In genomic region chrX:68432648-68433047, GRCh38 we compare ENCODE assay signal across 8 cellular contexts. TPM values are rescaled to one million over a fixed set of nuclear protein-coding genes. Genes with fewer than 3 reads are reported as not detected.
A peak's percentile ranks its signal among the peaks of the same experiment; 100 is the strongest.
DNase-seq lines count a peak whose midpoint lies in the region; ATAC-seq and TF ChIP-seq lines count a peak whose summit lies in the region.

No MANE protein-coding gene starts in this region.

- no peaks in the 10 kb centered on the region for H3K9me2 ChIP-seq in SK-N-SH

- peaks cover 39% of the 10 kb centered on the region for H3K27me3 Mint-ChIP-seq in CD8-positive, alpha-beta T cell (ENCODE audit: low read depth)

- no peak for ATAC-seq in CD8-positive, alpha-beta T cell
- ATAC-seq in GM19351 (IDR thresholded peaks at IDR 0.05; ENCODE audit: unreplicated experiment) (no peak), GM21526 (IDR thresholded peaks at IDR 0.05; ENCODE audit: low FRiP score, unreplicated experiment) (no peak), HG03342 (IDR thresholded peaks at IDR 0.05; ENCODE audit: unreplicated experiment) (no peak)

- no peak overlapping the region for H3K14ac ChIP-seq in neuronal stem cell (ENCODE audit: low read length)

- no peaks in the 10 kb centered on the region for H3K36me3 Mint-ChIP-seq in CD8-positive, alpha-beta T cell

- no peak overlapping the region for H3K4ac ChIP-seq in neuronal stem cell (ENCODE audit: low read length)

- H3K4me3 Mint-ChIP-seq in CD8-positive, alpha-beta T cell = peak overlapping the region; percentile 61

- WGBS in SK-N-SH (ENCODE audit: low lambda C conversion rate) = 38% methylated on average over 12 of the region's 12 CpGs
- WGBS in neuronal stem cell (ENCODE audit: extremely low coverage in 2 of 2, insufficient read length in 2 of 2, insufficient replicate concordance in 1 of 2), 2 donors = no CpG with 5 or more reads among the region's 12 CpGs

- no peaks in the 10 kb centered on the region for H3K4me1 ChIP-seq in CD8-positive, alpha-beta T cell (ENCODE audit: insufficient read depth, low read length)
- H3K4me1 ChIP-seq in SK-N-SH (ENCODE audit: control insufficient read depth in 1 of 2, insufficient read depth in 2 of 2, low read depth in 1 of 2, low read length in 1 of 2) (peaks cover 0 to 3% of the 10 kb centered on the region in 2 experiments; a peak in 1 of 4 replicates), neuronal stem cell (ENCODE audit: control insufficient read depth in 2 of 2, insufficient read depth in 1 of 2, low read depth in 1 of 2, low read length in 2 of 2) (peaks cover 0 to 3% of the 10 kb centered on the region in 2 donors)

- no peak overlapping the region for H4K8ac ChIP-seq in neuronal stem cell (ENCODE audit: low read depth, low read length)

- H2BK5ac ChIP-seq in neuronal stem cell (ENCODE audit: low read length) = no peak overlapping the region

- H2AK5ac ChIP-seq in neuronal stem cell (ENCODE audit: low read depth, low read length) = no peak overlapping the region

- TF ChIP-seq CTCF in CD8-positive, alpha-beta T cell (IDR thresholded peaks at IDR 0.05) = no peak
- no peak for TF ChIP-seq CTCF in SK-N-SH (IDR thresholded peaks at IDR 0.05)
- TF ChIP-seq CTCF in fibroblast of mammary gland (conservative IDR thresholded peaks at IDR 0.05; ENCODE audit: control insufficient read depth, insufficient read depth, low read depth, low read length) = no peak

- no peak overlapping the region for H3K23ac ChIP-seq in neuronal stem cell (ENCODE audit: low read depth, low read length, poor library complexity)

- no peaks in the 10 kb centered on the region for H3K9me3 Mint-ChIP-seq in CD8-positive, alpha-beta T cell

- DNase-seq in CD8-positive, alpha-beta T cell = no peak
- DNase-seq in SK-N-SH (peak; percentile 23), fibroblast of mammary gland (ENCODE audit: low read depth) (peak; percentile 30), neuronal stem cell (ENCODE audit: low spot score) (no peak)
- no peak for DNase-seq in stimulated activated CD4-positive, alpha-beta T cell treated with anti-CD3 and anti-CD28 coated beads, Interleukin-4, amount 100 ng/mL, for 4 hours

- no peaks in the 10 kb centered on the region for H3K36me3 ChIP-seq in CD8-positive, alpha-beta T cell (ENCODE audit: insufficient read depth, low read length)
- no peaks in the 10 kb centered on the region for H3K36me3 ChIP-seq in SK-N-SH (replicated peaks in 1 of 2; ENCODE audit: control insufficient read depth in 1 of 2, insufficient read depth in 2 of 2, low read length in 1 of 2)
- H3K36me3 ChIP-seq in neuronal stem cell (replicated peaks in 1 of 2; ENCODE audit: control insufficient read depth in 2 of 2, insufficient read depth in 2 of 2, low read length in 2 of 2) = no peaks in the 10 kb centered on the region

- no peaks in the 10 kb centered on the region for H3F3A ChIP-seq in SK-N-SH (replicated peaks; ENCODE audit: insufficient read depth)

- H2BK15ac ChIP-seq in neuronal stem cell (ENCODE audit: low read length) = no peak overlapping the region

- no peak for TF ChIP-seq EP300 in SK-N-SH (IDR thresholded peaks at IDR 0.05; ENCODE audit: borderline replicate concordance in 1 of 2, low read depth in 1 of 2, low read length in 1 of 2)

- H3K27ac ChIP-seq in CD8-positive, alpha-beta T cell (ENCODE audit: low read depth, low read length) = no peak overlapping the region
- peak overlapping the region; percentile 29 to 73; a peak in 2 of 4 replicates for H3K27ac ChIP-seq in SK-N-SH (ENCODE audit: low read depth in 2 of 2, low read length in 1 of 2)
- no peak overlapping the region for H3K27ac ChIP-seq in neuronal stem cell (replicated peaks; ENCODE audit: low read length)

- H3K9ac ChIP-seq in SK-N-SH = peak overlapping the region; percentile 69; the same call in 1 of the 2 replicates
- H3K9ac ChIP-seq in neuronal stem cell (ENCODE audit: low read depth, low read length, poor library complexity) = no peak overlapping the region

- no peaks in the 10 kb centered on the region for H3K79me1 ChIP-seq in neuronal stem cell (ENCODE audit: low read depth, low read length)

- no peak overlapping the region for H2BK120ac ChIP-seq in neuronal stem cell (ENCODE audit: low read depth, low read length)

- H2AFZ ChIP-seq in SK-N-SH (ENCODE audit: low read depth) (peak overlapping the region; percentile 72; the same call in 1 of the 2 replicates), neuronal stem cell (ENCODE audit: low read length) (peak overlapping the region; percentile 94)

- H2BK12ac ChIP-seq in neuronal stem cell (ENCODE audit: low read length) = no peak overlapping the region

- no peak for TF ChIP-seq RAD21 in SK-N-SH (IDR thresholded peaks at IDR 0.05; ENCODE audit: low read length)

- H3K79me2 ChIP-seq in SK-N-SH (ENCODE audit: insufficient read depth) = no peaks in the 10 kb centered on the region

- H3K4me3 ChIP-seq in CD8-positive, alpha-beta T cell (ENCODE audit: low read depth, low read length) = peak overlapping the region; percentile 15
- H3K4me3 ChIP-seq in SK-N-SH (ENCODE audit: low read depth in 2 of 2, low read length in 1 of 2) = peak overlapping the region; percentile 55 to 68
- H3K4me3 ChIP-seq in fibroblast of mammary gland (ENCODE audit: control insufficient read depth, low read depth, low read length) = peak overlapping the region; percentile 64
- H3K4me3 ChIP-seq in neuronal stem cell (ENCODE audit: low read length in 2 of 2) = peak overlapping the region; percentile 63 to 91

- H3K9me3 ChIP-seq in CD8-positive, alpha-beta T cell (ENCODE audit: low read length) = no peaks in the 10 kb centered on the region
- H3K9me3 ChIP-seq in SK-N-SH (no peaks in the 10 kb centered on the region), neuronal stem cell (replicated peaks in 1 of 2; ENCODE audit: control insufficient read depth in 2 of 2, insufficient read depth in 1 of 2, low read depth in 1 of 2, low read length in 2 of 2) (no peaks in the 10 kb centered on the region)

- no peaks in the 10 kb centered on the region for H4K20me1 ChIP-seq in SK-N-SH (ENCODE audit: insufficient read depth)

- H3K27ac Mint-ChIP-seq in CD8-positive, alpha-beta T cell = no peak overlapping the region

- POLR2A ChIA-PET in CD8-positive, alpha-beta T cell (lab: Charles Lee) = no interaction called here
- POLR2A ChIA-PET in SK-N-SH (lab: Yijun Ruan, JAX) = interaction anchor here (1.5 kb wide), 1 partner anchor 15 kb away, joined by 5 read pairs; no protein-coding TSS in a partner anchor

- no peak overlapping the region for H4K91ac ChIP-seq in neuronal stem cell (ENCODE audit: low read depth, low read length, poor library complexity)

- H3K4me2 ChIP-seq in SK-N-SH (peak overlapping the region; percentile 80), neuronal stem cell (ENCODE audit: insufficient read depth, low read length, poor library complexity, severe bottlenecking) (peak overlapping the region; percentile 48)

- CTCF ChIA-PET in CD8-positive, alpha-beta T cell (lab: Charles Lee) = no interaction called here
- CTCF ChIA-PET in SK-N-SH (lab: Yijun Ruan, JAX) = interaction anchor here (1.4 to 2.9 kb wide), 3 partner anchors 12 to 236 kb away, joined by 5 to 11 read pairs (median 7); no protein-coding TSS in a partner anchor

- peaks cover 3% of the 10 kb centered on the region for H3K27me3 ChIP-seq in CD8-positive, alpha-beta T cell (ENCODE audit: insufficient read depth, low read length)
- H3K27me3 ChIP-seq in SK-N-SH (ENCODE audit: insufficient read depth) (no peaks in the 10 kb centered on the region; the same call in 1 of the 2 replicates), neuronal stem cell (ENCODE audit: control insufficient read depth in 3 of 3, insufficient read depth in 3 of 3, low read depth in 1 of 3, low read length in 3 of 3) (peaks cover 0 to 3% (median 0%) of the 10 kb centered on the region in 3 experiments)

- intact Hi-C loops in CD8-positive, alpha-beta T cell (cut with DNase I, micrococcal nuclease) = no loop called here

- peaks cover 7% of the 10 kb centered on the region for H3K4me1 Mint-ChIP-seq in CD8-positive, alpha-beta T cell (ENCODE audit: low read depth)

- H3K18ac ChIP-seq in neuronal stem cell (ENCODE audit: low read length) = no peak overlapping the region

TF ChIP-seq in SK-N-SH, 30 proteins besides CTCF, POLR2A, EP300 and RAD21:
- TF ChIP-seq YY1 (IDR thresholded peaks at IDR 0.05; ENCODE audit: low read depth) = no peak
- TF ChIP-seq MAX (IDR thresholded peaks at IDR 0.05; ENCODE audit: low read depth) = no peak
- no peak for TF ChIP-seq IRF3 (IDR thresholded peaks at IDR 0.05; ENCODE audit: low read depth, low read length)
- TF ChIP-seq POLR2AphosphoS5 (IDR thresholded peaks at IDR 0.05; ENCODE audit: low read depth, low read length) = no peak
- no peak for TF ChIP-seq CHD2 (IDR thresholded peaks at IDR 0.05; ENCODE audit: low read length, partially characterized antibody)
- TF ChIP-seq, protein P1, sequence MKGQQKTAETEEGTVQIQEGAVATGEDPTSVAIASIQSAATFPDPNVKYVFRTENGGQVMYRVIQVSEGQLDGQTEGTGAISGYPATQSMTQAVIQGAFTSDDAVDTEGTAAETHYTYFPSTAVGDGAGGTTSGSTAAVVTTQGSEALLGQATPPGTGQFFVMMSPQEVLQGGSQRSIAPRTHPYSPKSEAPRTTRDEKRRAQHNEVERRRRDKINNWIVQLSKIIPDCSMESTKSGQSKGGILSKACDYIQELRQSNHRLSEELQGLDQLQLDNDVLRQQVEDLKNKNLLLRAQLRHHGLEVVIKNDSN (IDR thresholded peaks at IDR 0.05; ENCODE audit: borderline replicate concordance, low read depth) = no peak
- TF ChIP-seq MXI1 (IDR thresholded peaks at IDR 0.05; ENCODE audit: low read depth, low read length) = no peak
- TF ChIP-seq SIN3A (IDR thresholded peaks at IDR 0.05; ENCODE audit: borderline replicate concordance, low read depth, low read length) = no peak
- TF ChIP-seq NFIC (IDR thresholded peaks at IDR 0.05; ENCODE audit: borderline replicate concordance) = no peak
TF ChIP-seq in SK-N-SH: peak in this region for 0.

RNA-seq across cellular contexts. Expression of gene OPHN1, which starts 0.6 kb away (rescaled TPM):
- under 1 TPM in 1 of 2 experiments, not detected in 1; 0.03 TPM for total RNA-seq in CD8-positive, alpha-beta T cell
- polyA plus RNA-seq in SK-N-SH (2012; rRNA removed) = 1.3 and 1.7 TPM in 2 replicates
- 0.85 and 1.1 TPM in 2 replicates for polyA plus RNA-seq in SK-N-SH (2012; cell fraction: cytosol; rRNA removed)
- 2.3 and 2.7 TPM in 2 replicates for polyA plus RNA-seq in SK-N-SH (2012; cell fraction: nucleus; rRNA removed)
- 2.5 TPM for polyA plus RNA-seq in neuronal stem cell (2013, experiment 1 of 2)
- 2.5 TPM for polyA plus RNA-seq in neuronal stem cell (2013, experiment 2 of 2)

Comparison
In these comparisons a context has a peak if more than half of its experiments do, and no peak if none do; other contexts are left out.
1. DNase-seq: peak in SK-N-SH (single experiment) and fibroblast of mammary gland (single experiment); none in CD8-positive, alpha-beta T cell (0 of 7), neuronal stem cell (single experiment) and stimulated activated CD4-positive, alpha-beta T cell treated with anti-CD3 and anti-CD28 coated beads, Interleukin-4, amount 100 ng/mL, for 4 hours (0 of 2).
2. H3K27ac ChIP-seq: peak in SK-N-SH (2 of 2); none in CD8-positive, alpha-beta T cell (single experiment) and neuronal stem cell (single experiment).
3. H3K4me3 ChIP-seq: peak in every context shown above with its lines; median percentile 77 in neuronal stem cell; 64 in fibroblast of mammary gland; 62 in SK-N-SH; 15 in CD8-positive, alpha-beta T cell.